8 cellular contexts compared by ENCODE assay signal in genomic region chr1:30106125-30106524, GRCh38.
A peak's percentile ranks its signal among the peaks of the same experiment; 100 is the strongest.
DNase-seq lines count a peak whose midpoint lies in the region; ATAC-seq and TF ChIP-seq lines count a peak whose summit lies in the region.

No MANE protein-coding gene starts in this region.

- no peaks in the 10 kb centered on the region for H3K9me2 ChIP-seq in PC-9 (ENCODE audit: insufficient read depth)

- no peaks in the 10 kb centered on the region for H4K20me1 ChIP-seq in PC-9 (ENCODE audit: insufficient read depth)

- DNase-seq in NK-92 treated with Interleukin-12 subunit alpha and Interleukin-12 subunit beta, amount 100 ng/mL, for 24 hours (lab: John Stamatoyannopoulos, UW) = peak; percentile 7
- DNase-seq in NK-92 (lab: John Stamatoyannopoulos, UW; ENCODE audit: unreplicated experiment) (no peak), PC-9 (peak; percentile 27 to 38), fibroblast of pulmonary artery (ENCODE audit: low read depth) (peak; percentile 38), NCI-H2107 treated with DMSO at 0.1 percent for 48 hours (lab: John Stamatoyannopoulos, UW; ENCODE audit: unreplicated experiment) (no peak), T-helper 1 cell (no peak)
- peak; percentile 36 for DNase-seq in stimulated activated CD8-positive, alpha-beta memory T cell treated with anti-CD3 and anti-CD28 coated beads, Interleukin-4, amount 100 ng/mL, for 48 hours

- H3K27me3 ChIP-seq in PC-9 (ENCODE audit: insufficient read depth, low read depth) = peaks cover 48% of the 10 kb centered on the region

- no peak for ATAC-seq in GM18858 (IDR thresholded peaks at IDR 0.05; ENCODE audit: unreplicated experiment)

- POLR2A ChIA-PET in PC-9 (lab: Charles Lee; ENCODE audit: unreplicated experiment) = no interaction called here

- CTCF ChIA-PET in PC-9 (lab: Charles Lee) = no interaction called here

- intact Hi-C loops in PC-9 (cut with micrococcal nuclease; ENCODE audit: unreplicated experiment) = no loop called here

- BruUV-seq in PC-9 (replicated peaks; lab: Mats Ljungman, UMichigan) = no TSS peak

- no peaks in the 10 kb centered on the region for H3K4me1 ChIP-seq in PC-9 (replicated peaks; ENCODE audit: insufficient read depth)

- H3K27ac ChIP-seq in PC-9 = no peak overlapping the region

- no peaks in the 10 kb centered on the region for H3F3A ChIP-seq in PC-9 (ENCODE audit: insufficient read depth, low read depth)

- no peaks in the 10 kb centered on the region for H3K36me3 ChIP-seq in PC-9 (ENCODE audit: low read depth)

- H3K79me2 ChIP-seq in PC-9 (ENCODE audit: low read depth) = no peaks in the 10 kb centered on the region

- no peaks in the 10 kb centered on the region for H3K9me3 ChIP-seq in PC-9 (ENCODE audit: insufficient read depth, low read depth)

- H3K4me2 ChIP-seq in PC-9 = no peak overlapping the region

- H2AFZ ChIP-seq in PC-9 = no peak overlapping the region

- H3K4me3 ChIP-seq in PC-9 (no peak overlapping the region), fibroblast of pulmonary artery (replicated peaks; ENCODE audit: low read depth, low read length) (no peak overlapping the region)

- peak; percentile 61 for TF ChIP-seq CTCF in PC-9 (conservative IDR thresholded peaks at IDR 0.05)
- TF ChIP-seq CTCF in fibroblast of pulmonary artery (IDR thresholded peaks at IDR 0.05; ENCODE audit: low read length, missing control alignments) = peak; percentile 52

Comparison
In these comparisons a context has a peak if more than half of its experiments do, and no peak if none do; other contexts are left out.
1. DNase-seq: peak in NK-92 treated with Interleukin-12 subunit alpha and Interleukin-12 subunit beta, amount 100 ng/mL, for 24 hours (single experiment), PC-9 (2 of 2), fibroblast of pulmonary artery (single experiment) and stimulated activated CD8-positive, alpha-beta memory T cell treated with anti-CD3 and anti-CD28 coated beads, Interleukin-4, amount 100 ng/mL, for 48 hours (single experiment); none in NK-92 (single experiment), NCI-H2107 treated with DMSO at 0.1 percent for 48 hours (single experiment) and T-helper 1 cell (0 of 5).